ENCODE assay signal across 26 cellular contexts in genomic region chr21:25300632-25301031, GRCh38.
"Had no signal": no experiment of that assay in that cellular context is flagged by ENCODE, and none has a peak within 500 bp of the region (broad histone marks: within the 10 kb centered on the region; RNA-seq: fewer than 3 reads in every experiment).

No MANE protein-coding gene starts in this region.

- H3K27ac Mint-ChIP-seq: activated CD4-positive, alpha-beta memory T cell treated with anti-CD3 and anti-CD28 coated beads for 36 hours; activated CD4-positive, alpha-beta T cell treated with anti-CD3 and anti-CD28 coated beads, Interleukin-2, amount 10 ng/mL, durations not matched to agents 24 days and 14 days; activated T-cell treated with anti-CD3 and anti-CD28 coated beads, Interleukin-2, amount 50 U/mL, for 24 hours; mesothelial cell of epicardium; naive thymus-derived CD4-positive, alpha-beta T cell; T-helper 17 cell had no signal

- H3K36me3 ChIP-seq: brain microvascular endothelial cell, right atrium auricular region, suprapubic skin, tibial artery, upper lobe of right lung had no signal

- H3K27me3 Mint-ChIP-seq: activated CD4-positive, alpha-beta T cell treated with anti-CD3 and anti-CD28 coated beads, Interleukin-2, amount 10 ng/mL, durations not matched to agents 24 days and 14 days; activated T-cell treated with anti-CD3 and anti-CD28 coated beads, Interleukin-2, amount 50 U/mL, for 24 hours had no signal

- H3K27ac ChIP-seq: brain microvascular endothelial cell, coronary artery, dorsolateral prefrontal cortex, right atrium auricular region, suprapubic skin, tibial artery, upper lobe of right lung had no signal

- FAIRE-seq: frontal cortex had no signal

- ATAC-seq: activated CD4-positive, CD25-positive, alpha-beta regulatory T cell treated with anti-CD3 and anti-CD28 coated beads, Interleukin-2, amount 50 U/mL, for 24 hours; left ventricle myocardium superior; naive thymus-derived CD4-positive, alpha-beta T cell; T-helper 17 cell; upper lobe of right lung had no signal

- H3K36me3 Mint-ChIP-seq: activated CD4-positive, alpha-beta memory T cell treated with anti-CD3 and anti-CD28 coated beads for 36 hours; mesothelial cell of epicardium; naive thymus-derived CD4-positive, alpha-beta T cell had no signal

- H3K9me3 ChIP-seq: right atrium auricular region, suprapubic skin, tibial artery, upper lobe of right lung had no signal

- H3K27me3 ChIP-seq: brain microvascular endothelial cell, dorsolateral prefrontal cortex, right atrium auricular region, suprapubic skin, tibial artery, upper lobe of right lung had no signal

- H3K4me3 Mint-ChIP-seq: activated CD4-positive, alpha-beta memory T cell treated with anti-CD3 and anti-CD28 coated beads for 36 hours; activated CD4-positive, alpha-beta T cell treated with anti-CD3 and anti-CD28 coated beads, Interleukin-2, amount 10 ng/mL, durations not matched to agents 24 days and 14 days; activated T-cell treated with anti-CD3 and anti-CD28 coated beads, Interleukin-2, amount 50 U/mL, for 24 hours; mesothelial cell of epicardium; naive thymus-derived CD4-positive, alpha-beta T cell; T-helper 17 cell had no signal

- H3K4me1 ChIP-seq: right atrium auricular region, suprapubic skin, tibial artery, upper lobe of right lung had no signal

- DNase-seq: activated CD4-positive, alpha-beta memory T cell treated with anti-CD3 and anti-CD28 coated beads for 36 hours; activated CD4-positive, alpha-beta T cell treated with anti-CD3 and anti-CD28 coated beads, Interleukin-2, amount 10 ng/mL, durations not matched to agents 24 days and 14 days; activated CD8-positive, alpha-beta memory T cell treated with anti-CD3 and anti-CD28 coated beads, Interleukin-2, amount 50 U/mL, for 48 hours; activated gamma-delta T cell treated with Interleukin-2 at 50 U/mL for 16 hours; activated naive CD4-positive, alpha-beta T cell treated with anti-CD3 and anti-CD28 coated beads, Interleukin-2, amount 50 U/mL, for 16 hours; activated T-cell treated with anti-CD3 and anti-CD28 coated beads, Interleukin-2, amount 50 U/mL, for 24 hours; amniotic stem cell; brain microvascular endothelial cell; dorsolateral prefrontal cortex; effector memory CD4-positive, alpha-beta T cell; islet precursor cell; left ventricle myocardium superior; naive thymus-derived CD4-positive, alpha-beta T cell; stimulated activated CD4-positive, alpha-beta T cell treated with anti-CD3 and anti-CD28 coated beads, Interleukin-15, amount 100 ng/mL, for 24 hours; stimulated activated CD4-positive, alpha-beta T cell treated with anti-CD3 and anti-CD28 coated beads, Interleukin-2, amount 100 ng/mL, for 24 hours; stimulated activated naive CD4-positive, alpha-beta T cell; T-helper 17 cell; T1000; tibial artery; upper lobe of right lung had no signal

- H3K9me3 Mint-ChIP-seq: activated CD4-positive, alpha-beta memory T cell treated with anti-CD3 and anti-CD28 coated beads for 36 hours; activated CD4-positive, alpha-beta T cell treated with anti-CD3 and anti-CD28 coated beads, Interleukin-2, amount 10 ng/mL, durations not matched to agents 24 days and 14 days; activated T-cell treated with anti-CD3 and anti-CD28 coated beads, Interleukin-2, amount 50 U/mL, for 24 hours had no signal

- H3K4me1 Mint-ChIP-seq: mesothelial cell of epicardium; naive thymus-derived CD4-positive, alpha-beta T cell; T-helper 17 cell had no signal

- H3K4me3 ChIP-seq: coronary artery, dorsolateral prefrontal cortex, right atrium auricular region, suprapubic skin, tibial artery, upper lobe of right lung had no signal
